ENCODE assay signal across 1 cellular context in the genomic region with DNA sequence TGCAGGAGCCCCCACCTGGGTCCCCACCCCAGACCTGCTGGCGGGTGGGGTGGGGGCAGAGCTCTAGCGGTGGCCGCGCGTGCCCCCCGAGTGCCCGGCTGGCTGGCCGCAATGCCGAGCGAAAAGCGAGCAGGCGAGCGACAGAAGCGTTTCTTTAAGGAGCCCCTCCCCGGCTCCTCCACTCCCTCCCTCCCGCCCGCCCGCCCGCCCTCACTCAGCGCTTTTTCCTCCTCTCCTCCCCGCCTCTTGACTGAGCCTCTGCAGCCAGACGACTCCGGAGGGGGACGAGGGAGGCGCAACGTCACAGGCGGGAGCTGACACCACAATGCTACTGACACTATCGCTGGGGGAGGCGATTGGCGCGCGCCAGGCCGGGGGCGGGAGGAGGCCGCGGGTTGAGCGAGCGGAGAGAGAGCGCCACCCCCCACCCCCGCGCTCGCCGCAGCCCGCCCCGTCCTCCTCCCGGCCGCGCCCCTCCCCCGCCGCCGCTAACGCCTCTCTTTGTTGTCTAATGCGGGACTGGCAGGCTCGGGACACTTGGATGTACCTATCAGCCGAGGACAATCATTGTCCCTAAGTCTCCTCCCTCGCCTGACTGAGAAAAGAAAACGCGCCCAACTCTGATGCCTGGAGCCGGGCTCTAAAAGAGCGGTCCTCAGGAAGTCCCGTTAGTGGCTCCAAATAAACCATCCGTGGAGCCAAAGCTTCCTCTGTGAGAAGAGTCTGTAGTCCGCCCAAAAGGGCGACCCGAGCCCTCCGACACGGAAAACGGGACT.
TF ChIP-seq lines count a peak whose summit lies in the region.

Gene MEX3B (minus strand): TSS at position 127 of the 776 bp plus-strand sequence. CDS start 313 bp downstream, outside the sequence.

TF ChIP-seq in SK-N-SH, 30 proteins besides CTCF, POLR2A, EP300 and RAD21 (continued from another document):
- TF ChIP-seq ZBTB33 (IDR thresholded peaks at IDR 0.05; ENCODE audit: borderline replicate concordance, low read depth) (no peak), FOXJ3 (CRISPR knock-in tag; IDR thresholded peaks at IDR 0.05) (no peak), JUND (IDR thresholded peaks at IDR 0.05) (no peak), TCF12 (IDR thresholded peaks at IDR 0.05) (no peak), MEF2A (IDR thresholded peaks at IDR 0.05; ENCODE audit: borderline replicate concordance, low read depth) (no peak), ELF1 (IDR thresholded peaks at IDR 0.05) (no peak), RCOR1 (IDR thresholded peaks at IDR 0.05; ENCODE audit: low read length) (no peak; the same call in 1 of the 2 replicates)
